ENCODE assay signal across 17 cellular contexts in genomic region chr3:98966862-98967554, GRCh38.
DNase-seq lines count a peak whose midpoint lies in the region; ATAC-seq and TF ChIP-seq lines count a peak whose summit lies in the region.
"Had no signal": no experiment of that assay in that cellular context is flagged by ENCODE, and none has a peak within 500 bp of the region (broad histone marks: within the 10 kb centered on the region; RNA-seq: fewer than 3 reads in every experiment).

No MANE protein-coding gene starts in this region.

- H3K4me1 ChIP-seq in mammary epithelial cell (ENCODE audit: insufficient read depth, low read length): peaks cover 69% of the 10 kb centered on the region

- dilution Hi-C loops in mammary epithelial cell (cut with HindIII; ENCODE audit: low sequenced_read_pairs): no loop called here

- in situ Hi-C loops in mammary epithelial cell (cut with MboI; ENCODE audit: low sequenced_read_pairs in 2 of 2): no loop called here

- CTCF ChIA-PET in mammary epithelial cell (lab: Charles Lee; ENCODE audit: low non-redundant PET): no interaction called here

- no peak overlapping the region for H3K9ac ChIP-seq in mammary epithelial cell (ENCODE audit: insufficient read depth, low read length)
- H3K9ac ChIP-seq: KMS-11 had no signal

- H3K36me3 ChIP-seq in MG63 (no peaks in the 10 kb centered on the region), mammary epithelial cell (ENCODE audit: insufficient read depth, low read length) (no peaks in the 10 kb centered on the region)
- H3K36me3 ChIP-seq: neutrophil had no signal

- 88% methylated on average over 3 of the region's 4 CpGs for WGBS in mammary epithelial cell (ENCODE audit: low coverage, missing lambda C conversion rate)

- intact Hi-C loops in mammary epithelial cell (cut with micrococcal nuclease) (no loop called here), left colon (cut with DNase I, micrococcal nuclease) (no loop called here)

- H3K27ac ChIP-seq in mammary epithelial cell (ENCODE audit: insufficient read depth, low read depth, low read length): peak overlapping the region; percentile 62
- H3K27ac ChIP-seq: KMS-11, neutrophil had no signal

- no peak for ATAC-seq in GM18520 (IDR thresholded peaks at IDR 0.05; ENCODE audit: unreplicated experiment)
- no peak for ATAC-seq in GM19467 (IDR thresholded peaks at IDR 0.05; ENCODE audit: unreplicated experiment)
- no peak for ATAC-seq in HG03135 (IDR thresholded peaks at IDR 0.05; ENCODE audit: unreplicated experiment)
- no peak for ATAC-seq in left colon
- ATAC-seq: esophagus mucosa, Right ventricle myocardium inferior, sciatic nerve had no signal

- no peaks in the 10 kb centered on the region for H3K9me3 ChIP-seq in MG63
- H3K9me3 ChIP-seq in mammary epithelial cell (replicated peaks; ENCODE audit: insufficient read depth, low read length): no peaks in the 10 kb centered on the region
- H3K9me3 ChIP-seq: neutrophil had no signal

- H3K79me2 ChIP-seq in mammary epithelial cell (ENCODE audit: insufficient read depth, low read length): peaks cover 44% of the 10 kb centered on the region

- no peak for TF ChIP-seq CTCF in mammary epithelial cell (conservative IDR thresholded peaks at IDR 0.05 in 1 of 2, IDR thresholded peaks at IDR 0.05 in 1 of 2; ENCODE audit: extremely low read depth in 1 of 2, insufficient read depth in 1 of 2, low read depth in 1 of 2, low read length in 2 of 2)

- BruUV-seq in mammary epithelial cell (replicated peaks; lab: Mats Ljungman, UMichigan): no TSS peak

- H3K4me3 ChIP-seq in MG63 (no peak overlapping the region), mammary epithelial cell (replicated peaks in 1 of 3; ENCODE audit: insufficient read depth in 1 of 3, low read depth in 2 of 3, low read length in 3 of 3) (peak overlapping the region in 1 of 3 experiments; percentile 18)

- no peaks in the 10 kb centered on the region for H4K20me1 ChIP-seq in mammary epithelial cell (ENCODE audit: insufficient read depth, low read length)

- peak overlapping the region; percentile 55 for H3K4me2 ChIP-seq in mammary epithelial cell (ENCODE audit: insufficient read depth, low read depth, low read length)
- H3K4me2 ChIP-seq: KMS-11 had no signal

- DNase-seq in EL (peak; percentile 50), MG63 (peak; percentile 54), mammary epithelial cell (peak; percentile 77), myocyte (ENCODE audit: low read depth) (peak; percentile 24), left colon (no peak)
- DNase-seq: aorta, DMS53, NCI-H1436, NCI-H345 had no signal

- H3K27me3 ChIP-seq in MG63: no peaks in the 10 kb centered on the region
- no peaks in the 10 kb centered on the region for H3K27me3 ChIP-seq in mammary epithelial cell (ENCODE audit: insufficient read depth, low read length)
- H3K27me3 ChIP-seq: neutrophil had no signal

- no peak overlapping the region for H2AFZ ChIP-seq in mammary epithelial cell (ENCODE audit: low read depth, low read length)

Comparison
In these comparisons a context has a peak if more than half of its experiments do, and no peak if none do; other contexts are left out.
1. DNase-seq: peak in EL (single experiment), MG63 (single experiment), mammary epithelial cell (single experiment) and myocyte (single experiment); none in left colon (0 of 2).